1 cellular context compared by ENCODE assay signal in the genomic region with DNA sequence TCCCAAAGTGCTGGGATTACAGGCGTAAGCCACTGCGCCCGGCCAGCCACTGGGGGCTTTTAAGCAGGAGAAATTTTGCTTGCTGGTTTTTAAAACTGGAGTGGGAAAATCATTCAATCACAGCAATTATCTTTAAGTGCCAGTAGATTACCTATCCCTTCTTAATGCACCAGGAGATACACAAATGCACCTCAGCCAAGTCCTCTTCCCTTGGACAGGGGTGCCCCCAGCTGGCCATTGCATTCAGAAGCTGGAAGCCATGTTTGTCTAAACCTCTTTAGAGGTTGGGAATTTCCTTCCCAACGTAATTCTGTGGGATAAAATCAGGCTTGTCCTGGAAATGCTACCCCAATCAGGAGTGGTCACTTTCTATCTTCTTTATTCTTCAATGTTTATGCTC.
TF ChIP-seq lines count a peak whose summit lies in the region.

No MANE protein-coding gene starts in this region.

TF ChIP-seq in K562, 482 proteins besides CTCF, POLR2A, EP300 and RAD21:
- TF ChIP-seq YY1 (IDR thresholded peaks at IDR 0.05; ENCODE audit: borderline replicate concordance in 1 of 3, control insufficient read depth in 1 of 3, extremely low read depth in 1 of 3, insufficient read depth in 3 of 3, insufficient read length in 1 of 3, insufficient replicate concordance in 2 of 3, low read depth in 1 of 3, low read length in 2 of 3) (peak in 2 of 3 experiments; percentile 66 to 81), SREBF1 (IDR thresholded peaks at IDR 0.05; ENCODE audit: borderline replicate concordance, low read depth, low read length) (no peak), KDM1A (IDR thresholded peaks at IDR 0.05) (peak in 1 of 2 experiments; percentile 26; a peak in 1 of 4 replicates), SMC3 (conservative IDR thresholded peaks at IDR 0.05; ENCODE audit: insufficient read depth, low read depth, low read length) (0 out of 2 replicates have a peak, but pooled peaks have one; percentile 12)
TF ChIP-seq in K562: peak in this region for 3.
